28 cellular contexts compared by ENCODE assay signal in genomic region chr3:76532423-76532822, GRCh38.
"Had no signal": no experiment of that assay in that cellular context is flagged by ENCODE, and none has a peak within 500 bp of the region (broad histone marks: within the 10 kb centered on the region; RNA-seq: fewer than 3 reads in every experiment).

No MANE protein-coding gene starts in this region.

- H3K4me1 Mint-ChIP-seq: stimulated activated effector memory CD8-positive, alpha-beta T cell treated with anti-CD3 and anti-CD28 coated beads, Interleukin-12 subunit alpha, Interleukin-12 subunit beta, amount 100 ng/mL, for 72 hours; stimulated activated memory B cell treated with anti-CD40 and anti-IgM and Interleukin-4, amounts not matched to agents 10 μg/mL and 1 μg/mL and 100 μg/mL, for 72 hours; stimulated activated naive B cell treated with anti-CD40 and anti-IgM and Interleukin-4, amounts not matched to agents 10 μg/mL and 1 μg/mL and 100 μg/mL, for 72 hours; stimulated activated naive CD8-positive, alpha-beta T cell treated with anti-CD3 and anti-CD28 coated beads, Interleukin-15, amount 100 ng/mL, for 72 hours had no signal

- DNase-seq: stimulated activated CD4-positive, alpha-beta T cell treated with anti-CD3 and anti-CD28 coated beads, Interleukin-2, amount 100 ng/mL, for 48 hours; stimulated activated CD4-positive, alpha-beta T cell treated with anti-CD3 and anti-CD28 coated beads, Interleukin-4, amount 100 ng/mL, for 1 hour; stimulated activated CD4-positive, alpha-beta T cell treated with anti-CD3 and anti-CD28 coated beads, Interleukin-4, amount 100 ng/mL, for 24 hours; stimulated activated CD4-positive, alpha-beta T cell treated with anti-CD3 and anti-CD28 coated beads, Interleukin-4, amount 100 ng/mL, for 4 hours; stimulated activated CD8-positive, alpha-beta memory T cell treated with anti-CD3 and anti-CD28 coated beads, Interleukin-4, amount 100 ng/mL, for 48 hours; stimulated activated naive B cell treated with anti-CD40 and anti-IgM and Interleukin-4, amounts not matched to agents 10 μg/mL and 1 μg/mL and 100 μg/mL, for 72 hours; stimulated activated naive CD4-positive, alpha-beta T cell; stimulated activated naive CD4-positive, alpha-beta T cell treated with Interleukin-2 at 50 U/mL for 16 hours; stimulated activated naive CD8-positive, alpha-beta T cell treated with anti-CD3 and anti-CD28 coated beads, Interleukin-15, amount 100 ng/mL, for 72 hours; stimulated activated naive CD8-positive, alpha-beta T cell treated with anti-CD3 and anti-CD28 coated beads, Interleukin-15, Interleukin-2, amounts not matched to agents 100 U/mL and 50 U/mL, for 24 hours; stomach; substantia nigra; testis; thyroid gland; tibial artery; transverse colon; trophoblast cell; upper lobe of left lung; upper lobe of right lung; uterus had no signal

- H3K27ac Mint-ChIP-seq: stimulated activated effector memory CD8-positive, alpha-beta T cell treated with anti-CD3 and anti-CD28 coated beads, Interleukin-12 subunit alpha, Interleukin-12 subunit beta, amount 100 ng/mL, for 72 hours; stimulated activated memory B cell treated with anti-CD40 and anti-IgM and Interleukin-4, amounts not matched to agents 10 μg/mL and 1 μg/mL and 100 μg/mL, for 72 hours; stimulated activated naive B cell treated with anti-CD40 and anti-IgM and Interleukin-4, amounts not matched to agents 10 μg/mL and 1 μg/mL and 100 μg/mL, for 72 hours; stimulated activated naive CD8-positive, alpha-beta T cell treated with anti-CD3 and anti-CD28 coated beads, Interleukin-15, Interleukin-2, amounts not matched to agents 100 ng/mL and 50 ng/mL, for 24 hours; type B pancreatic cell had no signal

- H3K36me3 Mint-ChIP-seq: stimulated activated effector memory CD8-positive, alpha-beta T cell treated with anti-CD3 and anti-CD28 coated beads, Interleukin-12 subunit alpha, Interleukin-12 subunit beta, amount 100 ng/mL, for 72 hours; stimulated activated memory B cell treated with anti-CD40 and anti-IgM and Interleukin-4, amounts not matched to agents 10 μg/mL and 1 μg/mL and 100 μg/mL, for 72 hours; stimulated activated naive B cell treated with anti-CD40 and anti-IgM and Interleukin-4, amounts not matched to agents 10 μg/mL and 1 μg/mL and 100 μg/mL, for 72 hours; type B pancreatic cell had no signal

- H3K27me3 Mint-ChIP-seq: stimulated activated memory B cell treated with anti-CD40 and anti-IgM and Interleukin-4, amounts not matched to agents 10 μg/mL and 1 μg/mL and 100 μg/mL, for 72 hours; stimulated activated naive B cell treated with anti-CD40 and anti-IgM and Interleukin-4, amounts not matched to agents 10 μg/mL and 1 μg/mL and 100 μg/mL, for 72 hours; stimulated activated naive CD8-positive, alpha-beta T cell treated with anti-CD3 and anti-CD28 coated beads, Interleukin-15, amount 100 ng/mL, for 72 hours; stimulated activated naive CD8-positive, alpha-beta T cell treated with anti-CD3 and anti-CD28 coated beads, Interleukin-15, Interleukin-2, amounts not matched to agents 100 ng/mL and 50 ng/mL, for 24 hours had no signal

- H3K4me3 Mint-ChIP-seq: stimulated activated effector memory CD8-positive, alpha-beta T cell treated with anti-CD3 and anti-CD28 coated beads, Interleukin-12 subunit alpha, Interleukin-12 subunit beta, amount 100 ng/mL, for 72 hours; stimulated activated memory B cell treated with anti-CD40 and anti-IgM and Interleukin-4, amounts not matched to agents 10 μg/mL and 1 μg/mL and 100 μg/mL, for 72 hours; stimulated activated naive B cell treated with anti-CD40 and anti-IgM and Interleukin-4, amounts not matched to agents 10 μg/mL and 1 μg/mL and 100 μg/mL, for 72 hours; stimulated activated naive CD8-positive, alpha-beta T cell treated with anti-CD3 and anti-CD28 coated beads, Interleukin-15, amount 100 ng/mL, for 72 hours; stimulated activated naive CD8-positive, alpha-beta T cell treated with anti-CD3 and anti-CD28 coated beads, Interleukin-15, Interleukin-2, amounts not matched to agents 100 ng/mL and 50 ng/mL, for 24 hours; type B pancreatic cell had no signal

- ATAC-seq: stimulated activated effector memory CD8-positive, alpha-beta T cell treated with anti-CD3 and anti-CD28 coated beads, Interleukin-12 subunit alpha, Interleukin-12 subunit beta, amount 100 ng/mL, for 72 hours; stimulated activated memory B cell treated with anti-CD40 and anti-IgM and Interleukin-4, amounts not matched to agents 10 μg/mL and 1 μg/mL and 100 μg/mL, for 72 hours; stimulated activated naive B cell treated with anti-CD40 and anti-IgM and Interleukin-4, amounts not matched to agents 10 μg/mL and 1 μg/mL and 100 μg/mL, for 72 hours; stimulated activated naive CD8-positive, alpha-beta T cell treated with anti-CD3 and anti-CD28 coated beads, Interleukin-15, amount 100 ng/mL, for 72 hours; stimulated activated naive CD8-positive, alpha-beta T cell treated with anti-CD3 and anti-CD28 coated beads, Interleukin-15, Interleukin-2, amounts not matched to agents 100 U/mL and 50 U/mL, for 24 hours; upper lobe of right lung had no signal

- H3K4me3 ChIP-seq: stomach, suprapubic skin, testis, thoracic aorta, thyroid gland, tibial artery, tibial nerve, transverse colon, upper lobe of left lung, upper lobe of right lung, uterus, vagina had no signal

- H3K9me3 ChIP-seq: suprapubic skin, testis, thoracic aorta, thyroid gland, tibial artery, tibial nerve, transverse colon, upper lobe of left lung, upper lobe of right lung, uterus, vagina had no signal

- H3K9me3 Mint-ChIP-seq: type B pancreatic cell had no signal

- H3K36me3 ChIP-seq: stomach, suprapubic skin, thoracic aorta, thyroid gland, tibial artery, tibial nerve, transverse colon, upper lobe of left lung, upper lobe of right lung, uterus, vagina had no signal

- H3K27ac ChIP-seq: stomach, suprapubic skin, testis, thoracic aorta, thyroid gland, tibial artery, tibial nerve, transverse colon, upper lobe of left lung, upper lobe of right lung, uterus, vagina had no signal

- H3K27me3 ChIP-seq: stomach, suprapubic skin, testis, thyroid gland, tibial artery, tibial nerve, transverse colon, upper lobe of left lung, upper lobe of right lung, uterus, vagina had no signal
